ENCODE assay signal across 1 cellular context in genomic region chr13:45222919-45223318, GRCh38.
TF ChIP-seq lines count a peak whose summit lies in the region.

No MANE protein-coding gene starts in this region.

TF ChIP-seq in IMR-90, 13 proteins besides CTCF, POLR2A, EP300 and RAD21:
- TF ChIP-seq MAZ (IDR thresholded peaks at IDR 0.05; ENCODE audit: borderline replicate concordance, low read depth, low read length) (no peak), FOS (IDR thresholded peaks at IDR 0.05; ENCODE audit: low read depth, low read length) (no peak), SMC3 (IDR thresholded peaks at IDR 0.05; ENCODE audit: low read depth, low read length) (no peak), RFX5 (IDR thresholded peaks at IDR 0.05; ENCODE audit: low read depth, low read length) (no peak), MXI1 (IDR thresholded peaks at IDR 0.05; ENCODE audit: borderline replicate concordance, low read depth, low read length) (no peak), NFE2L2 (IDR thresholded peaks at IDR 0.05; ENCODE audit: low read depth, low read length) (no peak), CEBPB (IDR thresholded peaks at IDR 0.05; ENCODE audit: low read depth, low read length) (no peak), BHLHE40 (IDR thresholded peaks at IDR 0.05; ENCODE audit: low read depth, low read length) (no peak), RCOR1 (IDR thresholded peaks at IDR 0.05; ENCODE audit: insufficient replicate concordance, low read length) (no peak), USF2 (IDR thresholded peaks at IDR 0.05; ENCODE audit: low read depth, low read length) (no peak), ELK1 (IDR thresholded peaks at IDR 0.05; ENCODE audit: borderline replicate concordance, low read depth, low read length) (no peak), MAFK (IDR thresholded peaks at IDR 0.05; ENCODE audit: low read depth, low read length) (no peak), CHD1 (IDR thresholded peaks at IDR 0.05; ENCODE audit: low read depth, low read length) (no peak)
